ENCODE assay signal across 8 cellular contexts in the genomic region with DNA sequence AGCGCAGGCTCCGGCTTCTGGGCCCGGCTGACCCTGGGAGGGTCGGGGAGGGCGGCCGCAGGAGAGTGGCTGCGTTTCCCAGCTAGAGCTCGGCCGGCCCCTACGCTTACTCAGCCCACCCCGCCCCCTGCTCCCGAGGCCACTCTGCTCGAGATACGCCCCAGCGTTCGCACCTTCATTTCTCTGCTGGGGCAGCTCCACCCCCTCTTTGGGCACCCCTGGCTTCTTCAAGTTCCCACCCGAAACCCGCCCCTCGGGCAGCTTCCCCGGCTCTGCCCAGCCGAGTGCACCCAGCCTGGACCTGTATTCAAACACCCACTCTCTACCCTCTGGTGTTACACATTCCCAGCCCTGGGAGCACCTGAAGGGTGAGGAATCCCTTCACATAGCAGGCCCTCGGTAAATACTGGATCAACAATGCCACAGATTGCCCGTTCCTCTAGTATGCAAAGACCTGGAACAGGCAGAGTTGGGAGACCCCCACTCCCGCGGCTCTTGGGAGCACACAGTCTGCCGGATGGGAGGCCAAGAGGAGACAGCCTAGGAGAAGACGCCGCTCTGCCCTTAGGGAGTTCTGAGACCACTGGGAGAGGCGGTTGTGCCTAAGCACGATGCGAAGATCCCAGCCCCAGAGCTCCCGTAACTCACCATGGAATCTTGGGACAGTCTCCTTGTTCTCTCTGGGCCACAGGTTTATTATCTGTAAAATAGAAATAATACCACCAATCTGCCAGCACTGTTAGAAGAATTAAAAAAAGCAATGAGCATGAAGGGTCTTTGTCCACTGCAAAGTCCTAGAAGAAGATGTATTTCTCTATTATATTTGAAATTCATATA. TPM values are rescaled to one million over a fixed set of nuclear protein-coding genes. Genes with fewer than 3 reads are reported as not detected.
DNase-seq lines count a peak whose midpoint lies in the region; ATAC-seq, FAIRE-seq and TF ChIP-seq lines count a peak whose summit lies in the region.

No MANE protein-coding gene starts in this region.

- no peak overlapping the region for H4K5ac ChIP-seq in H9 (ENCODE audit: insufficient read length, low read depth, low read length)

- peak overlapping the region; percentile 78 for H3K4me2 ChIP-seq in H9 (ENCODE audit: insufficient read depth, insufficient read length, low read length)
- H3K4me2 ChIP-seq in keratinocyte (ENCODE audit: control insufficient read depth, extremely low read depth, insufficient read depth, low read depth, low read length) = peak overlapping the region; percentile 99

- H2BK20ac ChIP-seq in H9 (ENCODE audit: low read depth, low read length, poor library complexity, severe bottlenecking) = no peak overlapping the region

- H3K36me3 Mint-ChIP-seq in H9 (ENCODE audit: insufficient read depth in 1 of 3, low read depth in 3 of 3) = no peaks in the 10 kb centered on the region; a peak in 2 of 7 replicates
- H3K36me3 Mint-ChIP-seq in stimulated activated memory B cell treated with anti-CD40 and anti-IgM and Interleukin-4, amounts not matched to agents 10 μg/mL and 1 μg/mL and 100 μg/mL, for 72 hours = no peaks in the 10 kb centered on the region

- no peak overlapping the region for H3K23ac ChIP-seq in H9 (ENCODE audit: insufficient read length, low read depth, low read length)

- TF ChIP-seq CTCF in BE2C (IDR thresholded peaks at IDR 0.05; ENCODE audit: low read depth, low read length) (no peak), H9 (conservative IDR thresholded peaks at IDR 0.05) (no peak), ascending aorta (IDR thresholded peaks at IDR 0.05) (no peak), keratinocyte (optimal IDR thresholded peaks at IDR 0.05 in 1 of 3, IDR thresholded peaks at IDR 0.05 in 1 of 3, conservative IDR thresholded peaks at IDR 0.05 in 1 of 3; ENCODE audit: extremely low read depth in 1 of 3, insufficient read depth in 2 of 3, low read length in 3 of 3) (no peak)

- H3K56ac ChIP-seq in H9 (ENCODE audit: insufficient read length, low read depth, low read length) = no peak overlapping the region

- DNase-seq in BE2C = no peak
- DNase-seq in H9 = peak; percentile 76
- DNase-seq in ascending aorta (ENCODE audit: low spot score in 2 of 2) = peak in 1 of 2 donors; percentile 73
- DNase-seq in keratinocyte (ENCODE audit: low read depth, low spot score) = no peak
- no peak for DNase-seq in germinal center (ENCODE audit: low spot score)
- DNase-seq in RCC 7860 (ENCODE audit: low spot score) = no peak

- no peak overlapping the region for H2BK15ac ChIP-seq in H9 (ENCODE audit: low read depth, low read length)

- H3K23me2 ChIP-seq in H9 (ENCODE audit: insufficient read length, low read depth, low read length, poor library complexity, severe bottlenecking) = peaks cover 7% of the 10 kb centered on the region

- intact Hi-C loops in ascending aorta (cut with DNase I) = no loop called here

- dilution Hi-C loops in keratinocyte (cut with MboI; ENCODE audit: extremely low pct_ligation_motif_present, low sequenced_read_pairs) = loop anchor here (25.0 kb wide), 1 partner anchor 111 kb away; the partner anchor contains the start of gene PAFAH2

- no peak overlapping the region for H2BK5ac ChIP-seq in H9 (ENCODE audit: insufficient read length, low read length)

- H3K9me1 ChIP-seq in keratinocyte (ENCODE audit: control insufficient read depth, extremely low read depth, insufficient read depth, low read length) = no peaks in the 10 kb centered on the region

- no peaks in the 10 kb centered on the region for H3K79me1 ChIP-seq in H9 (ENCODE audit: insufficient read depth, low read depth, low read length, poor library complexity, severe bottlenecking)

- H3K9me3 Mint-ChIP-seq in H9 = no peaks in the 10 kb centered on the region
- H3K9me3 Mint-ChIP-seq in stimulated activated memory B cell treated with anti-CD40 and anti-IgM and Interleukin-4, amounts not matched to agents 10 μg/mL and 1 μg/mL and 100 μg/mL, for 72 hours = no peaks in the 10 kb centered on the region

- no peak overlapping the region for H3T11ph ChIP-seq in H9 (ENCODE audit: low read length)

- no peak overlapping the region for H2BK12ac ChIP-seq in H9 (ENCODE audit: insufficient read length, low read depth, low read length)

- no peak overlapping the region for H2AK5ac ChIP-seq in H9 (ENCODE audit: insufficient read length, low read length)

- ATAC-seq in stimulated activated memory B cell treated with anti-CD40 and anti-IgM and Interleukin-4, amounts not matched to agents 10 μg/mL and 1 μg/mL and 100 μg/mL, for 72 hours = peak; percentile 61
- no peak for ATAC-seq in HG03469 (IDR thresholded peaks at IDR 0.05; ENCODE audit: unreplicated experiment)

- H3K27ac ChIP-seq in H9 (ENCODE audit: insufficient read length, low read depth, low read length) (no peak overlapping the region), ascending aorta (peak overlapping the region; percentile 71 to 79), keratinocyte (ENCODE audit: control insufficient read depth, insufficient read depth, low read length) (peak overlapping the region; percentile 26)

- peak overlapping the region in 2 of 3 experiments; percentile 51 to 65; a peak in 2 of 7 replicates for H3K27ac Mint-ChIP-seq in H9
- peak overlapping the region; percentile 74 for H3K27ac Mint-ChIP-seq in stimulated activated memory B cell treated with anti-CD40 and anti-IgM and Interleukin-4, amounts not matched to agents 10 μg/mL and 1 μg/mL and 100 μg/mL, for 72 hours

- peaks cover 37% of the 10 kb centered on the region for H3K27me3 Mint-ChIP-seq in H9 (ENCODE audit: low read depth)
- no peaks in the 10 kb centered on the region for H3K27me3 Mint-ChIP-seq in stimulated activated memory B cell treated with anti-CD40 and anti-IgM and Interleukin-4, amounts not matched to agents 10 μg/mL and 1 μg/mL and 100 μg/mL, for 72 hours

- peak overlapping the region; percentile 22 for H3K18ac ChIP-seq in H9 (ENCODE audit: insufficient read length, low read depth, low read length)

- no peak overlapping the region for H4K91ac ChIP-seq in H9 (ENCODE audit: insufficient read length, low read depth, low read length)

- H3K9me3 ChIP-seq in BE2C = no peaks in the 10 kb centered on the region
- H3K9me3 ChIP-seq in H9 (ENCODE audit: control insufficient read depth, low read depth, low read length) = no peaks in the 10 kb centered on the region
- H3K9me3 ChIP-seq in ascending aorta = no peaks in the 10 kb centered on the region
- no peaks in the 10 kb centered on the region for H3K9me3 ChIP-seq in keratinocyte (ENCODE audit: control insufficient read depth, low read depth, low read length)

- H3K9ac ChIP-seq in H9 (ENCODE audit: extremely low read depth, insufficient read length, low read length) (no peak overlapping the region), keratinocyte (ENCODE audit: control insufficient read depth, extremely low read depth, insufficient read depth, low read length) (peak overlapping the region; percentile 78)

- peak overlapping the region; percentile 65 to 81 for H3K4me3 Mint-ChIP-seq in H9
- peak overlapping the region; percentile 80 for H3K4me3 Mint-ChIP-seq in stimulated activated memory B cell treated with anti-CD40 and anti-IgM and Interleukin-4, amounts not matched to agents 10 μg/mL and 1 μg/mL and 100 μg/mL, for 72 hours

- H3K4me3 ChIP-seq in BE2C (ENCODE audit: low read depth, low read length) = peak overlapping the region; percentile 29
- H3K4me3 ChIP-seq in ascending aorta = peak overlapping the region; percentile 72 to 80
- peak overlapping the region; percentile 62 to 84 (median 83) for H3K4me3 ChIP-seq in keratinocyte (ENCODE audit: control insufficient read depth in 2 of 3, extremely low read depth in 1 of 3, insufficient read depth in 2 of 3, low read depth in 1 of 3, low read length in 3 of 3)

- no peaks in the 10 kb centered on the region for H3K27me3 ChIP-seq in BE2C
- H3K27me3 ChIP-seq in H9 (ENCODE audit: insufficient read depth, low read length) = no peaks in the 10 kb centered on the region; the same call in 1 of the 2 replicates
- no peaks in the 10 kb centered on the region for H3K27me3 ChIP-seq in ascending aorta
- H3K27me3 ChIP-seq in keratinocyte (ENCODE audit: control insufficient read depth, extremely low read depth, insufficient read depth, low read length) = no peaks in the 10 kb centered on the region

- peak overlapping the region; percentile 45; the same call in 1 of the 2 replicates for H3K14ac ChIP-seq in H9 (ENCODE audit: insufficient read depth, low read length)

- H3K79me2 ChIP-seq in H9 (ENCODE audit: insufficient read depth, low read length) (no peaks in the 10 kb centered on the region), keratinocyte (ENCODE audit: control insufficient read depth, insufficient read depth, low read length) (peaks cover 10% of the 10 kb centered on the region)

- no CpG with 5 or more reads among the region's 32 CpGs for WGBS in H9 (ENCODE audit: extremely low coverage, insufficient read length, low lambda C conversion rate)

- no peaks in the 10 kb centered on the region for H4K20me1 ChIP-seq in H9 (ENCODE audit: control insufficient read depth, insufficient read depth, insufficient read length)
- H4K20me1 ChIP-seq in keratinocyte (ENCODE audit: control insufficient read depth, extremely low read depth, insufficient read depth, low read length) = no peaks in the 10 kb centered on the region

- H2AFZ ChIP-seq in H9 (ENCODE audit: low read length) (no peak overlapping the region), keratinocyte (ENCODE audit: control insufficient read depth, low read length) (peak overlapping the region; percentile 62)

- H3K4me1 Mint-ChIP-seq in H9 = peaks cover 21 to 23% of the 10 kb centered on the region in 2 experiments
- peaks cover 46% of the 10 kb centered on the region for H3K4me1 Mint-ChIP-seq in stimulated activated memory B cell treated with anti-CD40 and anti-IgM and Interleukin-4, amounts not matched to agents 10 μg/mL and 1 μg/mL and 100 μg/mL, for 72 hours

- H2BK120ac ChIP-seq in H9 (ENCODE audit: low read depth, low read length, poor library complexity, severe bottlenecking) = no peak overlapping the region

- no peak for FAIRE-seq in keratinocyte (lab: Jason Lieb, UNC)
- no peak for FAIRE-seq in RCC 7860 (lab: Jason Lieb, UNC)

- H3K4ac ChIP-seq in H9 (ENCODE audit: low read depth, low read length) = no peak overlapping the region

- H4K8ac ChIP-seq in H9 (replicated peaks; ENCODE audit: insufficient read length, low read depth, low read length) = no peak overlapping the region

- H3K36me3 ChIP-seq in BE2C = no peaks in the 10 kb centered on the region
- H3K36me3 ChIP-seq in ascending aorta = no peaks in the 10 kb centered on the region
- H3K36me3 ChIP-seq in keratinocyte (ENCODE audit: control insufficient read depth in 2 of 2, extremely low read depth in 1 of 2, insufficient read depth in 2 of 2, low read length in 2 of 2) = no peaks in the 10 kb centered on the region

- H3K4me1 ChIP-seq in BE2C (no peaks in the 10 kb centered on the region), H9 (ENCODE audit: insufficient read depth, low read length) (no peaks in the 10 kb centered on the region; the same call in 1 of the 2 replicates), ascending aorta (peaks cover 7 to 16% of the 10 kb centered on the region in 2 donors), keratinocyte (ENCODE audit: control insufficient read depth, extremely low read depth, insufficient read depth, low read length) (peaks cover 43% of the 10 kb centered on the region)

RNA-seq across cellular contexts. Expression of gene PAQR7, which starts 0.6 kb away (rescaled TPM):
- polyA plus RNA-seq in BE2C (2012; ENCODE audit: insufficient read depth, insufficient read length, low read depth) = 3.8 TPM
- total RNA-seq in H9 (2021) (6.0 and 6.3 TPM in 2 replicates), ascending aorta (6.9 TPM)
- polyA plus RNA-seq in keratinocyte = 14.5 to 32.1 TPM (median 21.7 TPM) in 3 replicates
- 7.0 TPM for polyA plus RNA-seq in keratinocyte (2011; ENCODE audit: low read depth)
- 12.6 and 17.1 TPM in 2 replicates for polyA plus RNA-seq in keratinocyte (2011; cell fraction: cytosol; rRNA removed)
- polyA plus RNA-seq in keratinocyte (2011; cell fraction: nucleus; rRNA removed) = 40.5 and 47.9 TPM in 2 replicates
- polyA plus RNA-seq in keratinocyte (2012; ENCODE audit: low replicate concordance) = 19.1 and 34.6 TPM in 2 replicates
- 29.5 to 61.0 TPM (median 33.6 TPM) in 3 replicates for polyA minus RNA-seq in keratinocyte
- 31.5 TPM for polyA minus RNA-seq in keratinocyte (2011; cell fraction: cytosol; rRNA and poly(A)+ RNA removed)
- 29.3 and 35.2 TPM in 2 replicates for polyA minus RNA-seq in keratinocyte (2011; cell fraction: nucleus; rRNA and poly(A)+ RNA removed)

RNA-seq across cellular contexts. Expression of gene AUNIP, which starts 16.8 kb away (rescaled TPM):
- 3.3 TPM for polyA plus RNA-seq in BE2C (2012; ENCODE audit: insufficient read depth, insufficient read length, low read depth)
- total RNA-seq in H9 (2021) (22.0 and 22.2 TPM in 2 replicates), ascending aorta (not detected)
- 6.2 to 9.3 TPM (median 8.0 TPM) in 3 replicates for polyA plus RNA-seq in keratinocyte
- polyA plus RNA-seq in keratinocyte (2011; ENCODE audit: low read depth) = 0.32 TPM
- polyA plus RNA-seq in keratinocyte (2011; cell fraction: cytosol; rRNA removed) = 4.4 and 8.9 TPM in 2 replicates
- 5.5 and 6.3 TPM in 2 replicates for polyA plus RNA-seq in keratinocyte (2011; cell fraction: nucleus; rRNA removed)
- polyA plus RNA-seq in keratinocyte (2012; ENCODE audit: low replicate concordance) = 1.4 and 5.6 TPM in 2 replicates
- polyA minus RNA-seq in keratinocyte = 3.1 to 9.8 TPM (median 5.5 TPM) in 3 replicates
- 4.2 TPM for polyA minus RNA-seq in keratinocyte (2011; cell fraction: cytosol; rRNA and poly(A)+ RNA removed)
- 2.6 and 3.2 TPM in 2 replicates for polyA minus RNA-seq in keratinocyte (2011; cell fraction: nucleus; rRNA and poly(A)+ RNA removed)

RNA-seq across cellular contexts. Expression of gene STMN1, which starts 30.1 kb away (rescaled TPM):
- polyA plus RNA-seq in BE2C (2012; ENCODE audit: insufficient read depth, insufficient read length, low read depth) = 259 TPM
- total RNA-seq in H9 (2021) (499 and 500 TPM in 2 replicates), ascending aorta (16.8 TPM)
- 16.2 to 96.9 TPM (median 82.8 TPM) in 3 replicates for polyA plus RNA-seq in keratinocyte
- polyA plus RNA-seq in keratinocyte (2011; ENCODE audit: low read depth) = 144 TPM
- 43.2 and 53.5 TPM in 2 replicates for polyA plus RNA-seq in keratinocyte (2011; cell fraction: cytosol; rRNA removed)
- polyA plus RNA-seq in keratinocyte (2011; cell fraction: nucleus; rRNA removed) = 28.5 and 36.8 TPM in 2 replicates
- 47.4 and 128 TPM in 2 replicates for polyA plus RNA-seq in keratinocyte (2012; ENCODE audit: low replicate concordance)
- 2.3 to 17.5 TPM (median 10.3 TPM) in 3 replicates for polyA minus RNA-seq in keratinocyte
- 8.4 TPM for polyA minus RNA-seq in keratinocyte (2011; cell fraction: cytosol; rRNA and poly(A)+ RNA removed)
- polyA minus RNA-seq in keratinocyte (2011; cell fraction: nucleus; rRNA and poly(A)+ RNA removed) = 2.7 and 6.4 TPM in 2 replicates

RNA-seq across cellular contexts. Expression of gene MTFR1L, which starts 56.3 kb away (rescaled TPM):
- 46.7 TPM for polyA plus RNA-seq in BE2C (2012; ENCODE audit: insufficient read depth, insufficient read length, low read depth)
- total RNA-seq in H9 (2021) (31.5 and 32.5 TPM in 2 replicates), ascending aorta (20.9 TPM)
- 31.6 to 37.3 TPM (median 32.6 TPM) in 3 replicates for polyA plus RNA-seq in keratinocyte
- polyA plus RNA-seq in keratinocyte (2011; ENCODE audit: low read depth) = 7.1 TPM
- 30.3 and 30.6 TPM in 2 replicates for polyA plus RNA-seq in keratinocyte (2011; cell fraction: cytosol; rRNA removed)
- polyA plus RNA-seq in keratinocyte (2011; cell fraction: nucleus; rRNA removed) = 78.6 and 91.6 TPM in 2 replicates
- polyA plus RNA-seq in keratinocyte (2012; ENCODE audit: low replicate concordance) = 26.6 TPM in 2 replicates
- polyA minus RNA-seq in keratinocyte = 24.3 to 38.7 TPM (median 25.7 TPM) in 3 replicates
- 22.8 TPM for polyA minus RNA-seq in keratinocyte (2011; cell fraction: cytosol; rRNA and poly(A)+ RNA removed)
- polyA minus RNA-seq in keratinocyte (2011; cell fraction: nucleus; rRNA and poly(A)+ RNA removed) = 13.7 and 13.9 TPM in 2 replicates

Comparison
In these comparisons a context has a peak if more than half of its experiments do, and no peak if none do; other contexts are left out.
1. H3K4me3 ChIP-seq: peak in every context shown above with its lines; median percentile 83 in keratinocyte; 76 in ascending aorta; 29 in BE2C.
2. RNA of gene AUNIP, which starts 16.8 kb away (total RNA-seq): 22.0 to 22.2 TPM in H9; not detected in ascending aorta (single experiment); every median in the first group is over 10 times any median in the second.
3. RNA of gene STMN1, which starts 30.1 kb away (total RNA-seq): 499 to 500 TPM in H9; 16.8 TPM in ascending aorta (single experiment); every median in the first group is over 10 times any median in the second.